29 cellular contexts compared by ENCODE assay signal in the genomic region with DNA sequence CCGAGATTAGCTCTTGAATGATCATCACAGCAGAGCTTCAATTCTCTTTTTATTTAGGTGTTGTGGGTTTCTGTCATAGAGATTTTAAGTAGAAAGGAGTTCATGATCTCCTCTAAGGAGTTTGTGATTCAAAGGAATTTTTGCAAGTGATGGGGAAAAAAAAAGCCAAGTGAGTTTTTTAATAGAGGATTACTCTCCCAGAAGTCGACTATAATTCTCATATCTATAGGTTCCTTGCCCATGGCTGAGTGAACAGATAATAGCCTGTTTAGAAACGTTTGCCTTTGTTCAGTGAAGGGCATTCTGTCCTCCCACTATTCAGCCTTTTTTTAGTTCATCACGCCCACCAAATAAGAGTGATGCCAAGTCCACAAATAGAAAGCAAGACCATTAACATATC.
"Had no signal": no experiment of that assay in that cellular context is flagged by ENCODE, and none has a peak within 500 bp of the region (broad histone marks: within the 10 kb centered on the region; RNA-seq: fewer than 3 reads in every experiment).

No MANE protein-coding gene starts in this region.

- H3K27me3 ChIP-seq: neural progenitor cell, neutrophil, right atrium auricular region, right lobe of liver, stomach, testis, thyroid gland, transverse colon, upper lobe of left lung, vagina had no signal

- H3K9me3 Mint-ChIP-seq: mesothelial cell of epicardium, neural progenitor cell had no signal

- DNase-seq: hypothalamus; immature natural killer cell; kidney; left colon; left lung; mesendoderm; naive B cell; natural killer cell; nephron progenitor cell; occipital lobe; right lobe of liver; stimulated activated CD4-positive, alpha-beta T cell treated with anti-CD3 and anti-CD28 coated beads, Interleukin-1b, Interleukin-23, amount 100 ng/mL, for 48 hours; stimulated activated CD4-positive, alpha-beta T cell treated with anti-CD3 and anti-CD28 coated beads, Interleukin-2, amount 100 ng/mL, for 48 hours; stimulated activated naive B cell treated with anti-CD40 and anti-IgM and Interleukin-4, amounts not matched to agents 10 μg/mL and 1 μg/mL and 100 μg/mL, for 72 hours; stimulated activated naive CD8-positive, alpha-beta T cell treated with anti-CD3 and anti-CD28 coated beads, Interleukin-15, Interleukin-2, amounts not matched to agents 100 U/mL and 50 U/mL, for 24 hours; stomach; testis; thyroid gland; transverse colon; upper lobe of left lung had no signal

- H3K4me1 ChIP-seq: left lung, neural progenitor cell, parathyroid adenoma, right atrium auricular region, right lobe of liver, stomach, testis, thyroid gland, transverse colon, upper lobe of left lung, vagina had no signal

- H3K4me3 Mint-ChIP-seq: immature natural killer cell; mesothelial cell of epicardium; naive B cell; natural killer cell; nephron progenitor cell; neural progenitor cell; stimulated activated naive B cell treated with anti-CD40 and anti-IgM and Interleukin-4, amounts not matched to agents 10 μg/mL and 1 μg/mL and 100 μg/mL, for 72 hours had no signal

- H3K9me3 ChIP-seq: left lung, neutrophil, right atrium auricular region, right lobe of liver, testis, thyroid gland, transverse colon, upper lobe of left lung, vagina had no signal

- H3K27ac ChIP-seq: left lung, neural progenitor cell, neutrophil, parathyroid adenoma, right atrium auricular region, right lobe of liver, stomach, testis, thyroid gland, transverse colon, upper lobe of left lung, vagina had no signal

- H3K27ac Mint-ChIP-seq: immature natural killer cell; mesothelial cell of epicardium; naive B cell; natural killer cell; neural progenitor cell; progenitor cell of endocrine pancreas; stimulated activated naive B cell treated with anti-CD40 and anti-IgM and Interleukin-4, amounts not matched to agents 10 μg/mL and 1 μg/mL and 100 μg/mL, for 72 hours had no signal

- H3K36me3 ChIP-seq: left lung, neural progenitor cell, neutrophil, right atrium auricular region, right lobe of liver, stomach, thyroid gland, transverse colon, upper lobe of left lung, vagina had no signal

- H3K27me3 Mint-ChIP-seq: naive B cell; stimulated activated naive B cell treated with anti-CD40 and anti-IgM and Interleukin-4, amounts not matched to agents 10 μg/mL and 1 μg/mL and 100 μg/mL, for 72 hours had no signal

- H3K36me3 Mint-ChIP-seq: immature natural killer cell; mesothelial cell of epicardium; naive B cell; neural progenitor cell; stimulated activated naive B cell treated with anti-CD40 and anti-IgM and Interleukin-4, amounts not matched to agents 10 μg/mL and 1 μg/mL and 100 μg/mL, for 72 hours had no signal

- ATAC-seq: left colon; left lung; natural killer cell; right lobe of liver; stimulated activated naive B cell treated with anti-CD40 and anti-IgM and Interleukin-4, amounts not matched to agents 10 μg/mL and 1 μg/mL and 100 μg/mL, for 72 hours; stimulated activated naive CD8-positive, alpha-beta T cell treated with anti-CD3 and anti-CD28 coated beads, Interleukin-15, Interleukin-2, amounts not matched to agents 100 U/mL and 50 U/mL, for 24 hours had no signal

- H3K4me1 Mint-ChIP-seq: immature natural killer cell; mesothelial cell of epicardium; naive B cell; natural killer cell; nephron progenitor cell; stimulated activated naive B cell treated with anti-CD40 and anti-IgM and Interleukin-4, amounts not matched to agents 10 μg/mL and 1 μg/mL and 100 μg/mL, for 72 hours had no signal

- H3K4me3 ChIP-seq: left lung, lung, neural progenitor cell, right atrium auricular region, right lobe of liver, smooth muscle cell, stomach, testis, thyroid gland, transverse colon, upper lobe of left lung, vagina had no signal
